Comparison of ENCODE assay signal across 15 cellular contexts in genomic region chr10:24904830-24905229, GRCh38.
"Had no signal": no experiment of that assay in that cellular context is flagged by ENCODE, and none has a peak within 500 bp of the region (broad histone marks: within the 10 kb centered on the region; RNA-seq: fewer than 3 reads in every experiment).

No MANE protein-coding gene starts in this region.

- H3K36me3 ChIP-seq: heart left ventricle, tibial nerve had no signal

- H3K27me3 ChIP-seq: heart left ventricle, testis, tibial nerve had no signal

- H3K4me3 ChIP-seq: heart left ventricle, testis, tibial nerve had no signal

- DNase-seq: cerebellar nuclear complex; dermis blood vessel endothelial cell; erythroblast; heart left ventricle; hippocampal formation; mammary epithelial cell; natural killer cell; right cardiac atrium; stimulated activated CD4-positive, alpha-beta T cell treated with anti-CD3 and anti-CD28 coated beads, Interleukin-4, amount 100 ng/mL, for 24 hours; testis had no signal

- H3K9me3 ChIP-seq: heart left ventricle, testis, tibial nerve had no signal

- H3K27ac ChIP-seq: heart left ventricle, testis, tibial nerve had no signal

- ATAC-seq: heart left ventricle; natural killer cell; right cardiac atrium; stimulated activated memory B cell treated with anti-CD40 and anti-IgM and Interleukin-4, amounts not matched to agents 10 μg/mL and 1 μg/mL and 100 μg/mL, for 72 hours had no signal

- FAIRE-seq: colon, endothelial cell of umbilical vein, frontal cortex had no signal
